Comparison of ENCODE assay signal across 16 cellular contexts in the genomic region with DNA sequence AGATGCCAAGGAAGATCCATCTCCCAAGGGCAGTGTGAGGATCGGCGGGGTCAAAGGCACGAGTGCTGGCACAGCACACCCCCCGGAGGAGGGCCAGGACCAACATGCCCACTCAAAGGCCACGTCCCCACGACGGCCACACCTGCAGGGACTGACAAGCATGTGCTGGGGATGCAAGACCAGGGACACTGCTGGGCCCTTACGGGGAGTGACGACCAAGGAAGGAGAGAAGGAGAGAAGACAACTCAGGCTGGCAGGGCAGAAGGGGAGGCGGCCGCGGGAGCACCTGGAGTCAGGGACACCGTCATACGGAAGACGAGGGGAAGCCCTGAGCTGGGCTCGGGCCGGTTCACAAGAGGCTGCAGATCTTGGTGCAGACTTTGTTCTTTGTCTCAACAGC. TPM values are rescaled to one million over a fixed set of nuclear protein-coding genes. Genes with fewer than 3 reads are reported as not detected.
DNase-seq lines count a peak whose midpoint lies in the region; ATAC-seq and TF ChIP-seq lines count a peak whose summit lies in the region.
"Had no signal": no experiment of that assay in that cellular context is flagged by ENCODE, and none has a peak within 500 bp of the region (broad histone marks: within the 10 kb centered on the region; RNA-seq: fewer than 3 reads in every experiment).

No MANE protein-coding gene starts in this region.

- H3K36me3 Mint-ChIP-seq in T-helper 2 cell treated with Interferon-gamma antibody and Interleukin-4, amounts not matched to agents 5 μg/mL and 100 μg/mL, for 36 hours (ENCODE audit: low read depth): peaks cover 18% of the 10 kb centered on the region
- H3K36me3 Mint-ChIP-seq in IgD-negative memory B cell (peaks cover 9% of the 10 kb centered on the region), glutamatergic neuron (ENCODE audit: unreplicated experiment) (no peaks in the 10 kb centered on the region), progenitor cell of endocrine pancreas (ENCODE audit: insufficient read depth) (peaks cover 9% of the 10 kb centered on the region)

- no peak overlapping the region for H3K4me3 Mint-ChIP-seq in T-helper 2 cell treated with Interferon-gamma antibody and Interleukin-4, amounts not matched to agents 5 μg/mL and 100 μg/mL, for 36 hours
- H3K4me3 Mint-ChIP-seq in IgD-negative memory B cell: peak overlapping the region in 1 of 4 donors; percentile 61
- H3K4me3 Mint-ChIP-seq in glutamatergic neuron (ENCODE audit: unreplicated experiment): peak overlapping the region; percentile 11
- H3K4me3 Mint-ChIP-seq in progenitor cell of endocrine pancreas (ENCODE audit: low read depth): no peak overlapping the region
- H3K4me3 Mint-ChIP-seq: CD4-positive, CD25-positive, alpha-beta regulatory T cell had no signal

- H3K9me3 Mint-ChIP-seq in T-helper 2 cell treated with Interferon-gamma antibody and Interleukin-4, amounts not matched to agents 5 μg/mL and 100 μg/mL, for 36 hours: no peaks in the 10 kb centered on the region
- no peaks in the 10 kb centered on the region for H3K9me3 Mint-ChIP-seq in IgD-negative memory B cell
- peaks cover 6% of the 10 kb centered on the region for H3K9me3 Mint-ChIP-seq in glutamatergic neuron (ENCODE audit: unreplicated experiment)
- H3K9me3 Mint-ChIP-seq in progenitor cell of endocrine pancreas (ENCODE audit: low read depth): no peaks in the 10 kb centered on the region
- H3K9me3 Mint-ChIP-seq: CD4-positive, CD25-positive, alpha-beta regulatory T cell had no signal

- no peaks in the 10 kb centered on the region for H3K27me3 Mint-ChIP-seq in T-helper 2 cell treated with Interferon-gamma antibody and Interleukin-4, amounts not matched to agents 5 μg/mL and 100 μg/mL, for 36 hours (ENCODE audit: low read depth)
- H3K27me3 Mint-ChIP-seq in IgD-negative memory B cell (peaks cover 3% of the 10 kb centered on the region), glutamatergic neuron (ENCODE audit: unreplicated experiment) (peaks cover 6% of the 10 kb centered on the region), progenitor cell of endocrine pancreas (no peaks in the 10 kb centered on the region)
- H3K27me3 Mint-ChIP-seq: CD4-positive, CD25-positive, alpha-beta regulatory T cell had no signal

- TF ChIP-seq CTCF in glutamatergic neuron (IDR thresholded peaks at IDR 0.05; ENCODE audit: partially characterized antibody, unreplicated experiment) (no peak), progenitor cell of endocrine pancreas (IDR thresholded peaks at IDR 0.05; ENCODE audit: unreplicated experiment) (no peak)

- TF ChIP-seq POLR2A in GM18505 (IDR thresholded peaks at IDR 0.05; ENCODE audit: borderline replicate concordance, extremely low read depth, insufficient read depth, insufficient read length): no peak

- H3K27ac Mint-ChIP-seq in T-helper 2 cell treated with Interferon-gamma antibody and Interleukin-4, amounts not matched to agents 5 μg/mL and 100 μg/mL, for 36 hours: peak overlapping the region; percentile 65
- H3K27ac Mint-ChIP-seq in IgD-negative memory B cell: peak overlapping the region in 2 of 3 donors; percentile 51 to 80
- no peak overlapping the region for H3K27ac Mint-ChIP-seq in glutamatergic neuron (ENCODE audit: unreplicated experiment)
- peak overlapping the region; percentile 3 for H3K27ac Mint-ChIP-seq in progenitor cell of endocrine pancreas
- H3K27ac Mint-ChIP-seq: CD4-positive, CD25-positive, alpha-beta regulatory T cell had no signal

- no peak for DNase-seq in T-helper 2 cell treated with Interferon-gamma antibody and Interleukin-4, amounts not matched to agents 5 μg/mL and 100 μg/mL, for 36 hours (ENCODE audit: low spot score)
- DNase-seq in T-helper 2 cell (no peak), glutamatergic neuron (no peak), progenitor cell of endocrine pancreas (ENCODE audit: low spot score, unreplicated experiment) (no peak), HCEC 1CT (no peak), NCI-H2227 (lab: John Stamatoyannopoulos, UW; ENCODE audit: unreplicated experiment) (no peak)
- DNase-seq: Calu3; CD4-positive, CD25-positive, alpha-beta regulatory T cell; DMS 273 treated with DMSO at 0.1 percent for 48 hours; GM23248; H7 had no signal

- peaks cover 31% of the 10 kb centered on the region for H3K4me1 Mint-ChIP-seq in T-helper 2 cell treated with Interferon-gamma antibody and Interleukin-4, amounts not matched to agents 5 μg/mL and 100 μg/mL, for 36 hours (ENCODE audit: low read depth)
- peaks cover 32 to 48% (median 39%) of the 10 kb centered on the region in 3 donors for H3K4me1 Mint-ChIP-seq in IgD-negative memory B cell
- H3K4me1 Mint-ChIP-seq in glutamatergic neuron (ENCODE audit: low read depth, unreplicated experiment): peaks cover 39% of the 10 kb centered on the region
- H3K4me1 Mint-ChIP-seq in progenitor cell of endocrine pancreas (ENCODE audit: low read depth): peaks cover 4% of the 10 kb centered on the region

- ATAC-seq in GM18505 (IDR thresholded peaks at IDR 0.05; ENCODE audit: unreplicated experiment): no peak

RNA-seq across cellular contexts. Expression of a gene that starts 10.4 kb away (rescaled TPM):
- polyA plus RNA-seq in IgD-negative memory B cell: 2.1 TPM
- 21.2 TPM for total RNA-seq in glutamatergic neuron (ENCODE audit: unreplicated experiment)
- total RNA-seq in progenitor cell of endocrine pancreas: 24.0 and 24.1 TPM in 2 replicates

RNA-seq across cellular contexts. Expression of a gene that starts 30.2 kb away (rescaled TPM):
- not detected for polyA plus RNA-seq in IgD-negative memory B cell
- total RNA-seq in glutamatergic neuron (ENCODE audit: unreplicated experiment): 0.81 TPM
- not detected in 2 replicates for total RNA-seq in progenitor cell of endocrine pancreas
- total RNA-seq: Calu3; CD4-positive, CD25-positive, alpha-beta regulatory T cell; Daoy; GM23248; HepG2 had no signal
- polyA plus RNA-seq: BJ; CD4-positive, CD25-positive, alpha-beta regulatory T cell; GM23248; HepG2 had no signal
